In genomic region chr7:18226598-18226997, GRCh38 we compare ENCODE assay signal across 1 cellular context.
TF ChIP-seq lines count a peak whose summit lies in the region.

No MANE protein-coding gene starts in this region.

TF ChIP-seq in GM23338, 12 proteins besides CTCF, POLR2A, EP300 and RAD21 (continued from another document):
- TF ChIP-seq ETS1 (IDR thresholded peaks at IDR 0.05), result no peak
- no peak for TF ChIP-seq EZH2phosphoT487 (IDR thresholded peaks at IDR 0.05; ENCODE audit: unreplicated experiment)
- TF ChIP-seq, protein P1, sequence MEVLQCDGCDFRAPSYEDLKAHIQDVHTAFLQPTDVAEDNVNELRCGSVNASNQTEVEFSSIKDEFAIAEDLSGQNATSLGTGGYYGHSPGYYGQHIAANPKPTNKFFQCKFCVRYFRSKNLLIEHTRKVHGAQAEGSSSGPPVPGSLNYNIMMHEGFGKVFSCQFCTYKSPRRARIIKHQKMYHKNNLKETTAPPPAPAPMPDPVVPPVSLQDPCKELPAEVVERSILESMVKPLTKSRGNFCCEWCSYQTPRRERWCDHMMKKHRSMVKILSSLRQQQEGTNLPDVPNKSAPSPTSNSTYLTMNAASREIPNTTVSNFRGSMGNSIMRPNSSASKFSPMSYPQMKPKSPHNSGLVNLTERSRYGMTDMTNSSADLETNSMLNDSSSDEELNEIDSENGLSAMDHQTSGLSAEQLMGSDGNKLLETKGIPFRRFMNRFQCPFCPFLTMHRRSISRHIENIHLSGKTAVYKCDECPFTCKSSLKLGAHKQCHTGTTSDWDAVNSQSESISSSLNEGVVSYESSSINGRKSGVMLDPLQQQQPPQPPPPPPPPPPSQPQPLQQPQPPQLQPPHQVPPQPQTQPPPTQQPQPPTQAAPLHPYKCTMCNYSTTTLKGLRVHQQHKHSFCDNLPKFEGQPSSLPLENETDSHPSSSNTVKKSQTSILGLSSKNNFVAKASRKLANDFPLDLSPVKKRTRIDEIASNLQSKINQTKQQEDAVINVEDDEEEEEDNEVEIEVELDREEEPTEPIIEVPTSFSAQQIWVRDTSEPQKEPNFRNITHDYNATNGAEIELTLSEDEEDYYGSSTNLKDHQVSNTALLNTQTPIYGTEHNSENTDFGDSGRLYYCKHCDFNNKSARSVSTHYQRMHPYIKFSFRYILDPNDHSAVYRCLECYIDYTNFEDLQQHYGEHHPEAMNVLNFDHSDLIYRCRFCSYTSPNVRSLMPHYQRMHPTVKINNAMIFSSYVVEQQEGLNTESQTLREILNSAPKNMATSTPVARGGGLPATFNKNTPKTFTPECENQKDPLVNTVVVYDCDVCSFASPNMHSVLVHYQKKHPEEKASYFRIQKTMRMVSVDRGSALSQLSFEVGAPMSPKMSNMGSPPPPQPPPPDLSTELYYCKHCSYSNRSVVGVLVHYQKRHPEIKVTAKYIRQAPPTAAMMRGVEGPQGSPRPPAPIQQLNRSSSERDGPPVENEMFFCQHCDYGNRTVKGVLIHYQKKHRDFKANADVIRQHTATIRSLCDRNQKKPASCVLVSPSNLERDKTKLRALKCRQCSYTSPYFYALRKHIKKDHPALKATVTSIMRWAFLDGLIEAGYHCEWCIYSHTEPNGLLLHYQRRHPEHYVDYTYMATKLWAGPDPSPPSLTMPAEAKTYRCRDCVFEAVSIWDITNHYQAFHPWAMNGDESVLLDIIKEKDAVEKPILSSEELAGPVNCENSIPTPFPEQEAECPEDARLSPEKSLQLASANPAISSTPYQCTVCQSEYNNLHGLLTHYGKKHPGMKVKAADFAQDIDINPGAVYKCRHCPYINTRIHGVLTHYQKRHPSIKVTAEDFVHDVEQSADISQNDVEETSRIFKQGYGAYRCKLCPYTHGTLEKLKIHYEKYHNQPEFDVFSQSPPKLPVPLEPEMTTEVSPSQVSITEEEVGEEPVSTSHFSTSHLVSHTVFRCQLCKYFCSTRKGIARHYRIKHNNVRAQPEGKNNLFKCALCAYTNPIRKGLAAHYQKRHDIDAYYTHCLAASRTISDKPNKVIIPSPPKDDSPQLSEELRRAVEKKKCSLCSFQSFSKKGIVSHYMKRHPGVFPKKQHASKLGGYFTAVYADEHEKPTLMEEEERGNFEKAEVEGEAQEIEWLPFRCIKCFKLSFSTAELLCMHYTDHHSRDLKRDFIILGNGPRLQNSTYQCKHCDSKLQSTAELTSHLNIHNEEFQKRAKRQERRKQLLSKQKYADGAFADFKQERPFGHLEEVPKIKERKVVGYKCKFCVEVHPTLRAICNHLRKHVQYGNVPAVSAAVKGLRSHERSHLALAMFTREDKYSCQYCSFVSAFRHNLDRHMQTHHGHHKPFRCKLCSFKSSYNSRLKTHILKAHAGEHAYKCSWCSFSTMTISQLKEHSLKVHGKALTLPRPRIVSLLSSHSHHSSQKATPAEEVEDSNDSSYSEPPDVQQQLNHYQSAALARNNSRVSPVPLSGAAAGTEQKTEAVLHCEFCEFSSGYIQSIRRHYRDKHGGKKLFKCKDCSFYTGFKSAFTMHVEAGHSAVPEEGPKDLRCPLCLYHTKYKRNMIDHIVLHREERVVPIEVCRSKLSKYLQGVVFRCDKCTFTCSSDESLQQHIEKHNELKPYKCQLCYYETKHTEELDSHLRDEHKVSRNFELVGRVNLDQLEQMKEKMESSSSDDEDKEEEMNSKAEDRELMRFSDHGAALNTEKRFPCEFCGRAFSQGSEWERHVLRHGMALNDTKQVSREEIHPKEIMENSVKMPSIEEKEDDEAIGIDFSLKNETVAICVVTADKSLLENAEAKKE (CRISPR knock-in tag; IDR thresholded peaks at IDR 0.05), result no peak
- no peak for TF ChIP-seq ZNF331 (CRISPR knock-in tag; IDR thresholded peaks at IDR 0.05; ENCODE audit: low read depth)
- TF ChIP-seq EZH2 (IDR thresholded peaks at IDR 0.05; ENCODE audit: low read depth, unreplicated experiment), result no peak
TF ChIP-seq in GM23338: peak in this region for 0.
